In the genomic region with DNA sequence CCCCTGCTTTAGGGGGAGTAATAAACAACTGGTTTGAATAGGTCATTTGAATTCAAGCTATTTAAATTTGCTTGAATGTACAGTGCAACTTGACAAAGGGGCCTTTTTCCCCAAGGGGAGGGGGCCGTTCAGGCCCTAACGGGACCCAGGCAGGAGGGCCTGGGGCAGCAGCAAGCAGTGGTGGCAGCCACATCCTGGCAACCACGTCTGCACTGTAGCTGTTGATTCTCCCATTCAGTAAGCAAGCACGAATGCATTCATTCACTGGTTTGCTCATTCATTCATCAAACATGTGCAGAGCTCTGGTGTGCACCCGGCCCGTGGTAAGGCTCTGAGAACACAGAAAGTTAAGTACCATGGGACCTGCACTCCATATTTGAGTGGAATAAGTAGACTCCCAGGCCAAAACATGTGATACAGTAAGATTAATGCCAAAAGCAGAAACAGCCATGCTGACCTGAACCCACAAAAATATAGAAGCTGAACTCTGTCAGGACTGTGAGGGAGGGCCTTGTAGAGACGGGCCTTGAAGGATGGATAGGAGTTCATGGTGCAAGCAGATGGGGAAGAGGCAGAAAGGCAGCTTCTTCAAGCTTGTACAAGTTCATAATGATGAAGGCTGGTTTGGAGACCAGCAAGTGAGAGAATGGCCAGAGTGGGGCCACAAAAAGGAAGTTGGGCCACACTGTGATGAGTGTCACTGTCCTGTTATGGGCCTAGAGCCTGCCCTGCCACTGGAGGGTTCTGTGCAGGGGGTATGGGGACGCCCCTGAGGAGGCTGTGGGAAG, we compare ENCODE assay signal across 23 cellular contexts. TPM values are rescaled to one million over a fixed set of nuclear protein-coding genes. Genes with fewer than 3 reads are reported as not detected.
DNase-seq lines count a peak whose midpoint lies in the region; ATAC-seq and TF ChIP-seq lines count a peak whose summit lies in the region.
"Had no signal": no experiment of that assay in that cellular context is flagged by ENCODE, and none has a peak within 500 bp of the region (broad histone marks: within the 10 kb centered on the region; RNA-seq: fewer than 3 reads in every experiment).

No MANE protein-coding gene starts in this region.

- H3K36me3 ChIP-seq in HEK293 (ENCODE audit: control insufficient read depth in 2 of 2, insufficient read depth in 1 of 2, low read length in 2 of 2) = no peaks in the 10 kb centered on the region
- H3K36me3 ChIP-seq: adrenal gland, colonic mucosa, heart left ventricle, left lung, prostate gland, upper lobe of left lung had no signal

- H3K27me3 Mint-ChIP-seq in activated CD4-positive, alpha-beta T cell treated with anti-CD3 and anti-CD28 coated beads, Interleukin-2, amount 10 ng/mL, durations not matched to agents 7 days and 5 days = peaks cover 3% of the 10 kb centered on the region
- peaks cover 11% of the 10 kb centered on the region for H3K27me3 Mint-ChIP-seq in activated CD8-positive, alpha-beta T cell treated with anti-CD3 and anti-CD28 coated beads, Interleukin-2, amount 10 ng/mL, durations not matched to agents 7 days and 5 days (ENCODE audit: low read depth)
- H3K27me3 Mint-ChIP-seq in neural crest cell (ENCODE audit: low read depth) = no peaks in the 10 kb centered on the region

- no peak overlapping the region for H3K4me3 Mint-ChIP-seq in activated CD4-positive, alpha-beta T cell treated with anti-CD3 and anti-CD28 coated beads, Interleukin-2, amount 10 ng/mL, durations not matched to agents 7 days and 5 days
- no peak overlapping the region for H3K4me3 Mint-ChIP-seq in activated CD8-positive, alpha-beta T cell treated with anti-CD3 and anti-CD28 coated beads, Interleukin-2, amount 10 ng/mL, durations not matched to agents 7 days and 5 days
- no peak overlapping the region for H3K4me3 Mint-ChIP-seq in neural crest cell
- H3K4me3 Mint-ChIP-seq: nephron progenitor cell; stimulated activated naive CD8-positive, alpha-beta T cell treated with anti-CD3 and anti-CD28 coated beads, Interleukin-15, Interleukin-2, amounts not matched to agents 100 ng/mL and 50 ng/mL, for 24 hours had no signal

- H3K27ac ChIP-seq in HEK293 (ENCODE audit: extremely low read depth, low read depth, low read length) = no peak overlapping the region
- H3K27ac ChIP-seq: adrenal gland, colonic mucosa, heart left ventricle, left lung, prostate gland, upper lobe of left lung had no signal

- peak; percentile 39 for ATAC-seq in activated CD8-positive, alpha-beta T cell treated with anti-CD3 and anti-CD28 coated beads, Interleukin-2, amount 10 ng/mL, durations not matched to agents 7 days and 5 days
- ATAC-seq in HG03342 (IDR thresholded peaks at IDR 0.05; ENCODE audit: unreplicated experiment) = no peak
- ATAC-seq: heart left ventricle, left lung, PC-3 had no signal

- POLR2A ChIA-PET in activated CD4-positive, alpha-beta T cell treated with anti-CD3 and anti-CD28 coated beads, Interleukin-2, amount 10 ng/mL, durations not matched to agents 7 days and 5 days (lab: Charles Lee) = no interaction called here
- POLR2A ChIA-PET in HEK293 (lab: Yijun Ruan, JAX) = no interaction called here
- POLR2A ChIA-PET in activated CD8-positive, alpha-beta T cell treated with anti-CD3 and anti-CD28 coated beads, Interleukin-2, amount 10 ng/mL, durations not matched to agents 7 days and 5 days (lab: Charles Lee) = interaction anchor here (1.0 kb wide), 1 partner anchor 111 kb away, joined by 3 read pairs; a partner anchor contains a TSS

- H3K36me3 Mint-ChIP-seq in activated CD4-positive, alpha-beta T cell treated with anti-CD3 and anti-CD28 coated beads, Interleukin-2, amount 10 ng/mL, durations not matched to agents 7 days and 5 days (ENCODE audit: low read depth) = no peaks in the 10 kb centered on the region
- H3K36me3 Mint-ChIP-seq in activated CD8-positive, alpha-beta T cell treated with anti-CD3 and anti-CD28 coated beads, Interleukin-2, amount 10 ng/mL, durations not matched to agents 7 days and 5 days (ENCODE audit: low read depth) = no peaks in the 10 kb centered on the region
- H3K36me3 Mint-ChIP-seq in neural crest cell (ENCODE audit: low read depth) = no peaks in the 10 kb centered on the region

- CTCF ChIA-PET in activated CD4-positive, alpha-beta T cell treated with anti-CD3 and anti-CD28 coated beads, Interleukin-2, amount 10 ng/mL, durations not matched to agents 7 days and 5 days (lab: Charles Lee) = interaction anchor here (0.7 to 1.4 kb wide), 5 partner anchors 11 to 659 kb away, joined by 3 to 4 read pairs (median 3); no protein-coding TSS in a partner anchor
- CTCF ChIA-PET in HEK293 (lab: Yijun Ruan, JAX) = interaction anchor here (0.6 to 1.5 kb wide), 2 partner anchors 57 to 1556 kb away, joined by 4 to 8 read pairs; no protein-coding TSS in a partner anchor
- CTCF ChIA-PET in activated CD8-positive, alpha-beta T cell treated with anti-CD3 and anti-CD28 coated beads, Interleukin-2, amount 10 ng/mL, durations not matched to agents 7 days and 5 days (lab: Charles Lee) = interaction anchor here (1.4 kb wide), 1 partner anchor 57 kb away, joined by 5 read pairs; no protein-coding TSS in a partner anchor

- H3K9me3 Mint-ChIP-seq in activated CD4-positive, alpha-beta T cell treated with anti-CD3 and anti-CD28 coated beads, Interleukin-2, amount 10 ng/mL, durations not matched to agents 7 days and 5 days = no peaks in the 10 kb centered on the region
- no peaks in the 10 kb centered on the region for H3K9me3 Mint-ChIP-seq in activated CD8-positive, alpha-beta T cell treated with anti-CD3 and anti-CD28 coated beads, Interleukin-2, amount 10 ng/mL, durations not matched to agents 7 days and 5 days (ENCODE audit: insufficient read depth)
- H3K9me3 Mint-ChIP-seq in neural crest cell = no peaks in the 10 kb centered on the region
- H3K9me3 Mint-ChIP-seq: nephron progenitor cell; stimulated activated naive CD8-positive, alpha-beta T cell treated with anti-CD3 and anti-CD28 coated beads, Interleukin-15, Interleukin-2, amounts not matched to agents 100 ng/mL and 50 ng/mL, for 24 hours had no signal

- no peaks in the 10 kb centered on the region for H3K9me3 ChIP-seq in HEK293 (ENCODE audit: control insufficient read depth, insufficient read depth, low read depth, low read length)
- H3K9me3 ChIP-seq: adrenal gland, colonic mucosa, heart left ventricle, left lung, prostate gland, upper lobe of left lung had no signal

- H3K4me1 ChIP-seq in HEK293 (ENCODE audit: control insufficient read depth, insufficient read depth, low read length) = no peaks in the 10 kb centered on the region
- H3K4me1 ChIP-seq: adrenal gland, colonic mucosa, heart left ventricle, left lung, prostate gland, upper lobe of left lung had no signal

- TF ChIP-seq CTCF in HEK293 (tag by site-specific recombination; IDR thresholded peaks at IDR 0.05) (no peak), neural crest cell (conservative IDR thresholded peaks at IDR 0.05) (no peak)

- H3K27ac Mint-ChIP-seq in activated CD4-positive, alpha-beta T cell treated with anti-CD3 and anti-CD28 coated beads, Interleukin-2, amount 10 ng/mL, durations not matched to agents 7 days and 5 days = no peak overlapping the region
- H3K27ac Mint-ChIP-seq in activated CD8-positive, alpha-beta T cell treated with anti-CD3 and anti-CD28 coated beads, Interleukin-2, amount 10 ng/mL, durations not matched to agents 7 days and 5 days = peak overlapping the region; percentile 75
- peak overlapping the region; percentile 50 for H3K27ac Mint-ChIP-seq in neural crest cell (ENCODE audit: unreplicated experiment)
- H3K27ac Mint-ChIP-seq: nephron progenitor cell; stimulated activated naive CD8-positive, alpha-beta T cell treated with anti-CD3 and anti-CD28 coated beads, Interleukin-15, Interleukin-2, amounts not matched to agents 100 ng/mL and 50 ng/mL, for 24 hours had no signal

- H3K4me3 ChIP-seq in HEK293 (ENCODE audit: low read depth, low read length) = no peak overlapping the region
- H3K4me3 ChIP-seq: adrenal gland, colonic mucosa, heart left ventricle, left lung, prostate gland, upper lobe of left lung had no signal

- peak; percentile 11 for DNase-seq in activated CD4-positive, alpha-beta T cell treated with anti-CD3 and anti-CD28 coated beads, Interleukin-2, amount 10 ng/mL, durations not matched to agents 7 days and 5 days
- no peak for DNase-seq in activated CD4-positive, alpha-beta T cell treated with anti-CD3 and anti-CD28 coated beads, Interleukin-2, amount 50 U/mL, for 4 hours
- DNase-seq in activated CD8-positive, alpha-beta T cell treated with anti-CD3 and anti-CD28 coated beads, Interleukin-2, amount 10 ng/mL, durations not matched to agents 7 days and 5 days = peak; percentile 38
- DNase-seq in neural crest cell (ENCODE audit: low read depth, low spot score) = no peak
- no peak for DNase-seq in NCI-H1436 treated with DMSO at 0.1 percent for 48 hours (lab: John Stamatoyannopoulos, UW)
- no peak for DNase-seq in NCI-H1417 (lab: John Stamatoyannopoulos, UW)
- DNase-seq: 8988T, AML-193, colonic mucosa, heart left ventricle, left lung, NCI-H1694, PC-3, SHP77 treated with DMSO at 0.1 percent for 48 hours, small intestine, upper lobe of left lung had no signal

- peaks cover 18% of the 10 kb centered on the region for H3K4me1 Mint-ChIP-seq in activated CD4-positive, alpha-beta T cell treated with anti-CD3 and anti-CD28 coated beads, Interleukin-2, amount 10 ng/mL, durations not matched to agents 7 days and 5 days
- H3K4me1 Mint-ChIP-seq in activated CD8-positive, alpha-beta T cell treated with anti-CD3 and anti-CD28 coated beads, Interleukin-2, amount 10 ng/mL, durations not matched to agents 7 days and 5 days (ENCODE audit: low read depth) = peaks cover 29% of the 10 kb centered on the region
- H3K4me1 Mint-ChIP-seq in neural crest cell = peaks cover 12% of the 10 kb centered on the region

TF ChIP-seq in HEK293, 187 proteins besides CTCF, POLR2A, EP300 and RAD21 (continues in another document):
- no peak for TF ChIP-seq ZBTB17 (tag by site-specific recombination; IDR thresholded peaks at IDR 0.05)
- TF ChIP-seq ZNF830 (tag by site-specific recombination; IDR thresholded peaks at IDR 0.05; ENCODE audit: low read depth) = no peak
- no peak for TF ChIP-seq ZNF501 (tag by site-specific recombination; IDR thresholded peaks at IDR 0.05)

RNA-seq across cellular contexts. Expression of a gene that starts 29.3 kb away (rescaled TPM):
- total RNA-seq in activated CD4-positive, alpha-beta T cell treated with anti-CD3 and anti-CD28 coated beads, Interleukin-2, amount 10 ng/mL, durations not matched to agents 7 days and 5 days = not detected
- total RNA-seq in activated CD8-positive, alpha-beta T cell treated with anti-CD3 and anti-CD28 coated beads, Interleukin-2, amount 10 ng/mL, durations not matched to agents 7 days and 5 days = not detected
- total RNA-seq in neural crest cell = 0.14 TPM in 1 of 2 replicates, not detected in the other
- total RNA-seq: adrenal gland, colonic mucosa, heart left ventricle, left lung, MCF 10A, PC-3, upper lobe of left lung had no signal

RNA-seq across cellular contexts. Expression of a gene that starts 36.3 kb away (rescaled TPM):
- not detected for total RNA-seq in activated CD4-positive, alpha-beta T cell treated with anti-CD3 and anti-CD28 coated beads, Interleukin-2, amount 10 ng/mL, durations not matched to agents 7 days and 5 days
- total RNA-seq in activated CD8-positive, alpha-beta T cell treated with anti-CD3 and anti-CD28 coated beads, Interleukin-2, amount 10 ng/mL, durations not matched to agents 7 days and 5 days = not detected
- 2.7 and 3.3 TPM in 2 replicates for total RNA-seq in neural crest cell
- total RNA-seq: adrenal gland, heart left ventricle, left lung, MCF 10A, PC-3, upper lobe of left lung had no signal

RNA-seq across cellular contexts. Expression of a gene that starts 40.0 kb away (rescaled TPM):
- total RNA-seq in activated CD4-positive, alpha-beta T cell treated with anti-CD3 and anti-CD28 coated beads, Interleukin-2, amount 10 ng/mL, durations not matched to agents 7 days and 5 days = not detected
- not detected for total RNA-seq in activated CD8-positive, alpha-beta T cell treated with anti-CD3 and anti-CD28 coated beads, Interleukin-2, amount 10 ng/mL, durations not matched to agents 7 days and 5 days
- 16.7 and 17.9 TPM in 2 replicates for total RNA-seq in neural crest cell
- total RNA-seq: heart left ventricle, left lung, MCF 10A, PC-3, prostate gland, upper lobe of left lung had no signal

Comparison
In these comparisons a context has a peak if more than half of its experiments do, and no peak if none do; other contexts are left out.
1. DNase-seq: peak in activated CD4-positive, alpha-beta T cell treated with anti-CD3 and anti-CD28 coated beads, Interleukin-2, amount 10 ng/mL, durations not matched to agents 7 days and 5 days (single experiment) and activated CD8-positive, alpha-beta T cell treated with anti-CD3 and anti-CD28 coated beads, Interleukin-2, amount 10 ng/mL, durations not matched to agents 7 days and 5 days (single experiment); none in activated CD4-positive, alpha-beta T cell treated with anti-CD3 and anti-CD28 coated beads, Interleukin-2, amount 50 U/mL, for 4 hours (0 of 2), neural crest cell (single experiment), NCI-H1436 treated with DMSO at 0.1 percent for 48 hours (single experiment) and NCI-H1417 (0 of 3).
2. RNA of a gene that starts 40.0 kb away (total RNA-seq): 16.7 to 17.9 TPM in neural crest cell; not detected in activated CD4-positive, alpha-beta T cell treated with anti-CD3 and anti-CD28 coated beads, Interleukin-2, amount 10 ng/mL, durations not matched to agents 7 days and 5 days and not detected in activated CD8-positive, alpha-beta T cell treated with anti-CD3 and anti-CD28 coated beads, Interleukin-2, amount 10 ng/mL, durations not matched to agents 7 days and 5 days; every median in the first group is over 10 times any median in the second.